In the genomic region with DNA sequence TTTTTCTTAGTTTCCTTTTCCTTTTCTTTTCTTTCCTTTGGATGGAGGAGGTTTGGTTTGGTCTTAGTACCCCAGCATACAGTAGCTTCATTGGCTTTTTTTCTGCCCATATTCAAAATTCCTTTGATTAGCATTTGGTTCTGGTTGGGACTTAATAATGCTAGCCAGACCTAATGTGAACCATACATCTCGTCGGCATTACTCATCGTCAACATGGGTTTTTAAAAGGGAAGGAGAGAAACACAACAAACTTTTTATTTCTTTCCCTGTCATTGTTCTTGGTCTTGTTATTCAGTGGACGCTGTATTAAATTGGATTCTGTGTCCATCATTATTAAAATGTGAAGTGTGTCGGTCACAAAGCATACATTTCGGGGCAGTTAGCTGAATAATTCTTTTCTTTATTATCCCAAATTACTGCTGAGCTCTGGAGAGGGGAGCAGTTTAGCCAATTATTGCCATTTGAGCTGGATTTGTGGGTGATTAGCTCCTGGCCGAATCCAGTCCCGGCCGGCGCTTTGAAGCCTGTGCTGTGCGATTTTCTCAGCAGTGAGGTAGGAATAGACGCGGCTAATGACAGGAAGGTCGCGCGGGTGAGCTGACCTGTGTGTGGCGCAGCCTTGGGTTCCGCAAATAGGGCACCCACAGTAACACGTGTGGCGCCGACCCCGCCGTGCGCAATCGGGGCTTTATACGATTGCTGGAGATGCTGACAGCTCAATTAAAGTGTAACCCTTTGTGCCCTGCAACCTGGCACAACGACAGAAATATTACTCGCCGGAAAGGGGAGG, we compare ENCODE assay signal across 16 cellular contexts.
DNase-seq lines count a peak whose midpoint lies in the region; ATAC-seq and TF ChIP-seq lines count a peak whose summit lies in the region.
"Had no signal": no experiment of that assay in that cellular context is flagged by ENCODE, and none has a peak within 500 bp of the region (broad histone marks: within the 10 kb centered on the region; RNA-seq: fewer than 3 reads in every experiment).

No MANE protein-coding gene starts in this region.

- H3K9ac ChIP-seq in iPS-18a (ENCODE audit: low read length): no peak overlapping the region

- no peak overlapping the region for H3K27ac ChIP-seq in iPS-18a (ENCODE audit: low read length)
- no peak overlapping the region for H3K27ac ChIP-seq in osteoblast (ENCODE audit: low read depth, low read length)
- H3K27ac ChIP-seq: C4-2B, RWPE1 had no signal

- no peak overlapping the region for H3K4me2 ChIP-seq in osteoblast (ENCODE audit: insufficient read depth, low read length)

- no peaks in the 10 kb centered on the region for H3K9me3 ChIP-seq in iPS-18a (ENCODE audit: control insufficient read depth, low read depth, low read length)
- H3K9me3 ChIP-seq in osteoblast (ENCODE audit: low read depth, low read length): peaks cover 3% of the 10 kb centered on the region

- peaks cover 11% of the 10 kb centered on the region for H4K20me1 ChIP-seq in osteoblast (ENCODE audit: insufficient read depth, low read length)

- DNase-seq in H7 (peak; percentile 60), astrocyte of the hippocampus (ENCODE audit: low read depth, low spot score) (peak; percentile 40), osteoblast (ENCODE audit: insufficient read length, low spot score, missing footprints) (no peak)
- no peak for DNase-seq in stimulated activated effector memory CD8-positive, alpha-beta T cell treated with anti-CD3 and anti-CD28 coated beads, Interleukin-12 subunit alpha, Interleukin-12 subunit beta, amount 100 ng/mL, for 72 hours (ENCODE audit: low spot score in 2 of 2)
- DNase-seq: activated CD4-positive, alpha-beta T cell treated with anti-CD3 and anti-CD28 coated beads for 48 hours; activated gamma-delta T cell treated with Interleukin-2 at 50 U/mL for 16 hours; DMS 273 treated with DMSO at 0.1 percent for 48 hours; GOT3; NCI-H1694; NCI-H446 treated with DMSO at 0.1 percent for 48 hours; stimulated activated CD4-positive, alpha-beta T cell treated with anti-CD3 and anti-CD28 coated beads, Interleukin-12 subunit alpha, Interleukin-12 subunit beta, amount 100 ng/mL, for 4 hours had no signal

- H3K4me3 ChIP-seq in H7 (ENCODE audit: insufficient read depth, low read depth, low read length) (no peak overlapping the region), iPS-18a (ENCODE audit: low read length) (peak overlapping the region; percentile 13), osteoblast (ENCODE audit: insufficient read depth, low read length) (no peak overlapping the region)

- H3K4me3 Mint-ChIP-seq in stimulated activated effector memory CD8-positive, alpha-beta T cell treated with anti-CD3 and anti-CD28 coated beads, Interleukin-12 subunit alpha, Interleukin-12 subunit beta, amount 100 ng/mL, for 72 hours: peak overlapping the region; percentile 18

- H3K27ac Mint-ChIP-seq in stimulated activated effector memory CD8-positive, alpha-beta T cell treated with anti-CD3 and anti-CD28 coated beads, Interleukin-12 subunit alpha, Interleukin-12 subunit beta, amount 100 ng/mL, for 72 hours: no peak overlapping the region

- ATAC-seq in stimulated activated effector memory CD8-positive, alpha-beta T cell treated with anti-CD3 and anti-CD28 coated beads, Interleukin-12 subunit alpha, Interleukin-12 subunit beta, amount 100 ng/mL, for 72 hours: no peak
- ATAC-seq in GM21825 (IDR thresholded peaks at IDR 0.05; ENCODE audit: unreplicated experiment) (no peak), HG02981 (IDR thresholded peaks at IDR 0.05; ENCODE audit: unreplicated experiment) (no peak)

- H3K27me3 ChIP-seq in H7 (ENCODE audit: control insufficient read depth, insufficient read depth, low read length) (no peaks in the 10 kb centered on the region), iPS-18a (ENCODE audit: control insufficient read depth, insufficient read depth, low read length) (no peaks in the 10 kb centered on the region), osteoblast (ENCODE audit: insufficient read depth, low read length) (no peaks in the 10 kb centered on the region)

- H3K4me1 Mint-ChIP-seq in stimulated activated effector memory CD8-positive, alpha-beta T cell treated with anti-CD3 and anti-CD28 coated beads, Interleukin-12 subunit alpha, Interleukin-12 subunit beta, amount 100 ng/mL, for 72 hours: peaks cover 12% of the 10 kb centered on the region

- H3K36me3 Mint-ChIP-seq in stimulated activated effector memory CD8-positive, alpha-beta T cell treated with anti-CD3 and anti-CD28 coated beads, Interleukin-12 subunit alpha, Interleukin-12 subunit beta, amount 100 ng/mL, for 72 hours: no peaks in the 10 kb centered on the region

- H3K9me3 Mint-ChIP-seq in stimulated activated effector memory CD8-positive, alpha-beta T cell treated with anti-CD3 and anti-CD28 coated beads, Interleukin-12 subunit alpha, Interleukin-12 subunit beta, amount 100 ng/mL, for 72 hours: no peaks in the 10 kb centered on the region

- TF ChIP-seq CTCF in osteoblast (IDR thresholded peaks at IDR 0.05; ENCODE audit: extremely low read depth, low read depth, low read length): no peak

- H3K79me2 ChIP-seq in osteoblast (ENCODE audit: insufficient read depth, low read length): no peaks in the 10 kb centered on the region

- H3K36me3 ChIP-seq in H7 (replicated peaks; ENCODE audit: control insufficient read depth, insufficient read depth, low read length): no peaks in the 10 kb centered on the region
- no peaks in the 10 kb centered on the region for H3K36me3 ChIP-seq in iPS-18a (ENCODE audit: control insufficient read depth, low read depth, low read length)
- no peaks in the 10 kb centered on the region for H3K36me3 ChIP-seq in osteoblast (ENCODE audit: insufficient read depth, low read length)

- peaks cover 21% of the 10 kb centered on the region for H3K4me1 ChIP-seq in iPS-18a (ENCODE audit: control insufficient read depth, low read depth, low read length)
- no peaks in the 10 kb centered on the region for H3K4me1 ChIP-seq in osteoblast (ENCODE audit: insufficient read depth, low read length)

- no peak overlapping the region for H2AFZ ChIP-seq in osteoblast (ENCODE audit: low read length)

Comparison
In these comparisons a context has a peak if more than half of its experiments do, and no peak if none do; other contexts are left out.
1. DNase-seq: peak in H7 (single experiment) and astrocyte of the hippocampus (single experiment); none in stimulated activated effector memory CD8-positive, alpha-beta T cell treated with anti-CD3 and anti-CD28 coated beads, Interleukin-12 subunit alpha, Interleukin-12 subunit beta, amount 100 ng/mL, for 72 hours (0 of 2) and osteoblast (single experiment).